ENCODE assay signal across 5 cellular contexts in genomic region chr2:131518531-131518930, GRCh38. TPM values are rescaled to one million over a fixed set of nuclear protein-coding genes. Genes with fewer than 3 reads are reported as not detected.
"Had no signal": no experiment of that assay in that cellular context is flagged by ENCODE, and none has a peak within 500 bp of the region (broad histone marks: within the 10 kb centered on the region; RNA-seq: fewer than 3 reads in every experiment).

No MANE protein-coding gene starts in this region.

RNA-seq across cellular contexts. Expression of gene CCDC74A, which starts 9.2 kb away (rescaled TPM):
- total RNA-seq: SJCRH30 had no signal

RNA-seq across cellular contexts. Expression of gene TUBA3D, which starts 42.6 kb away (rescaled TPM):
- total RNA-seq: M059J, PC-3, RPMI7951, SJCRH30, SK-MEL-5 had no signal
